14 cellular contexts compared by ENCODE assay signal in the genomic region with DNA sequence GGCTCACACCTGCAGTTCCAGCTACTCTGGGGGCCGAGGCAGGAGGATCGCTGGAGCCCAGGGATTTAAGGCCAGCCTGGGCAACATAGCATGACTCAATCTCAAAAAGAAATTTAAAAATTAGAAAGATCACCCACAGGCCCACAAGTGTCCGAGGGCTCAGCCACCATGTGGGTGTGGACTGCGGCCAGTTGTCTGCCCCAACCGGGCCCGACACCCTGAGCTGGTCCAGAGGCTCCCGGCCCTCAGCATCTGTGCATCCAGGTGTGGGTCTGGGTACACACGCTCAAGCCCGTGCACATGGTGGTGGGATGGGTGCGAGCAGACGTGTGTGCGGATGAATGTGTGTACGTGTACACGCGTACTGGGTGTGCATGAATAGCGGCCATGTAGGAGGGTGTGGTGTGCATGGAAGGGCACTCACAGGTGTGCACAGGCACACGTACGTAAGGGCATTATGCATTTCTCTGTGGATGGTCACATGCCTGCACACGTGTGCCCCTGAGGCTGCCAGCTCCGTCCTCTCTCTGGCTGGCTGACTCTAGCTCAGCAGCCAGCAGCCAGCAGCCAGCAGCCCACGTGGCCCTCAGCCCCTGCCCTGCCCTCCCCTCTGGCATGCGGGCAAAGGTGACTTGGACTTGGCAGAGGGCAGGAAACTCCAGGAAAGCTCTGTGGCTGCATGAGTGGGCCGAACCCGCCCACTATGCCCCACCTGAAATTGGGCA. TPM values are rescaled to one million over a fixed set of nuclear protein-coding genes. Genes with fewer than 3 reads are reported as not detected.
DNase-seq lines count a peak whose midpoint lies in the region; ATAC-seq and TF ChIP-seq lines count a peak whose summit lies in the region.
"Had no signal": no experiment of that assay in that cellular context is flagged by ENCODE, and none has a peak within 500 bp of the region (broad histone marks: within the 10 kb centered on the region; RNA-seq: fewer than 3 reads in every experiment).

No MANE protein-coding gene starts in this region.

- H3K4me1 Mint-ChIP-seq in effector memory CD8-positive, alpha-beta T cell (ENCODE audit: low read depth in 2 of 2): peaks cover 0 to 13% of the 10 kb centered on the region in 2 donors

- no peaks in the 10 kb centered on the region for H3K9me3 Mint-ChIP-seq in effector memory CD8-positive, alpha-beta T cell

- H3K27me3 Mint-ChIP-seq in effector memory CD8-positive, alpha-beta T cell: peaks cover 15 to 17% of the 10 kb centered on the region in 2 donors

- no peak overlapping the region for H3K4me3 Mint-ChIP-seq in effector memory CD8-positive, alpha-beta T cell

- no peak for TF ChIP-seq CTCF in 22Rv1 (IDR thresholded peaks at IDR 0.05)

- DNase-seq in NCI-H226 (peak; percentile 31), medulla oblongata (ENCODE audit: extremely low spot score) (peak; percentile 77)
- DNase-seq in effector memory CD8-positive, alpha-beta T cell: no peak
- DNase-seq: activated T-cell treated with anti-CD3 and anti-CD28 coated beads for 4 hours; effector CD4-positive, alpha-beta T cell; NCI-H345; stimulated activated CD4-positive, alpha-beta T cell treated with anti-CD3 and anti-CD28 coated beads, Interleukin-4, amount 100 ng/mL, for 1 hour; T-helper 2 cell had no signal

- H3K27ac ChIP-seq in 22Rv1: peak overlapping the region; percentile 48
- H3K27ac ChIP-seq: HL-60 had no signal

- H3K36me3 Mint-ChIP-seq in effector memory CD8-positive, alpha-beta T cell (ENCODE audit: insufficient read depth): peaks cover 24% of the 10 kb centered on the region

- H3K27ac Mint-ChIP-seq in effector memory CD8-positive, alpha-beta T cell: peak overlapping the region in 1 of 2 donors; percentile 23

- ATAC-seq in esophagus mucosa (peak; percentile 67), HG03432 (IDR thresholded peaks at IDR 0.05; ENCODE audit: unreplicated experiment) (no peak), GM21576 (IDR thresholded peaks at IDR 0.05; ENCODE audit: unreplicated experiment) (no peak), HG02840 (IDR thresholded peaks at IDR 0.05; ENCODE audit: low FRiP score, unreplicated experiment) (no peak)
- no peak for ATAC-seq in effector memory CD8-positive, alpha-beta T cell (replicated peaks)

RNA-seq across cellular contexts. Expression of a gene that starts 23.3 kb away (rescaled TPM):
- 14.7 TPM for total RNA-seq in esophagus mucosa

RNA-seq across cellular contexts. Expression of a gene that starts 35.8 kb away (rescaled TPM):
- 18.9 TPM for total RNA-seq in esophagus mucosa

RNA-seq across cellular contexts. Expression of a gene that starts 44.0 kb away (rescaled TPM):
- total RNA-seq in esophagus mucosa: 34.4 TPM

Comparison
In these comparisons a context has a peak if more than half of its experiments do, and no peak if none do; other contexts are left out.
1. DNase-seq: peak in NCI-H226 (single experiment) and medulla oblongata (single experiment); none in effector memory CD8-positive, alpha-beta T cell (0 of 3).